22 cellular contexts compared by ENCODE assay signal in the genomic region with DNA sequence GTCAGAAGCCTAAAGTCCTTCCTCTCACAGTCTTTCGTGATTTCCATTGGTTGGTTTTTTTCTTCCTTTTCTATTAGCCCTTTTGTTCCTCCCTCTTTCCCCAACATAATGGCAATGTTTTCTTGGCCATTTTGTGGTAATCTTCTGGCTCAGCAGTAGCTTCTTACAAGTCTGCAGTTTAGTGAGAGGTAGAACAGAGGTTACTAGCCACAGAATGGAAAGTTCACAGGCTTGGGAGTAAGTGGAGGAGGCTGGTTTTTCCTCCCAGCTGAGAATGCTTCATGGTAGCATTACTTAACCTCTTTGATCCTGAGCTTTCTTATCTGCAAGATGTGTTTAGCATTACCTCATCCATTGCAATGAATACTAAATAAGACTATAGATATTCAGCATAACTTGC.
"Had no signal": no experiment of that assay in that cellular context is flagged by ENCODE, and none has a peak within 500 bp of the region (broad histone marks: within the 10 kb centered on the region; RNA-seq: fewer than 3 reads in every experiment).

No MANE protein-coding gene starts in this region.

- H3K36me3 Mint-ChIP-seq: activated naive CD4-positive, alpha-beta T cell treated with anti-CD3 and anti-CD28 coated beads, Interleukin-2, amount 50 U/mL, for 24 hours; stimulated activated memory B cell treated with anti-CD40 and anti-IgM and Interleukin-4, amounts not matched to agents 10 μg/mL and 1 μg/mL and 100 μg/mL, for 72 hours had no signal

- H3K4me1 ChIP-seq: stomach, uterus had no signal

- H3K4me3 Mint-ChIP-seq: activated naive CD4-positive, alpha-beta T cell treated with anti-CD3 and anti-CD28 coated beads, Interleukin-2, amount 50 U/mL, for 24 hours; nephron progenitor cell; stimulated activated memory B cell treated with anti-CD40 and anti-IgM and Interleukin-4, amounts not matched to agents 10 μg/mL and 1 μg/mL and 100 μg/mL, for 72 hours had no signal

- H3K4me1 Mint-ChIP-seq: activated naive CD4-positive, alpha-beta T cell treated with anti-CD3 and anti-CD28 coated beads, Interleukin-2, amount 50 U/mL, for 24 hours; stimulated activated memory B cell treated with anti-CD40 and anti-IgM and Interleukin-4, amounts not matched to agents 10 μg/mL and 1 μg/mL and 100 μg/mL, for 72 hours had no signal

- H3K36me3 ChIP-seq: heart right ventricle, stomach, uterus had no signal

- H3K27me3 Mint-ChIP-seq: activated naive CD4-positive, alpha-beta T cell treated with anti-CD3 and anti-CD28 coated beads, Interleukin-2, amount 50 U/mL, for 24 hours; stimulated activated memory B cell treated with anti-CD40 and anti-IgM and Interleukin-4, amounts not matched to agents 10 μg/mL and 1 μg/mL and 100 μg/mL, for 72 hours had no signal

- H3K27me3 ChIP-seq: heart right ventricle, stomach, testis, uterus had no signal

- ATAC-seq: heart right ventricle; left ventricle myocardium superior; sciatic nerve; stimulated activated memory B cell treated with anti-CD40 and anti-IgM and Interleukin-4, amounts not matched to agents 10 μg/mL and 1 μg/mL and 100 μg/mL, for 72 hours had no signal

- DNase-seq: activated CD4-positive, alpha-beta T cell treated with anti-CD3 and anti-CD28 coated beads for 1 hour; activated gamma-delta T cell treated with Interleukin-2 at 50 U/mL for 16 hours; activated T-cell treated with anti-CD3 and anti-CD28 coated beads, Interleukin-2, amount 50 U/mL, for 1 hour; aorta; cerebellar nuclear complex; cortex of kidney; foreskin fibroblast; heart right ventricle; left ventricle myocardium superior; mammary epithelial cell; nephron progenitor cell; posterior cingulate gyrus; small intestine; stimulated activated CD4-positive, alpha-beta T cell treated with anti-CD3 and anti-CD28 coated beads, Interleukin-2, amount 100 ng/mL, for 24 hours; stomach; T-helper 1 cell; testis; uterus had no signal

- H3K27ac Mint-ChIP-seq: activated naive CD4-positive, alpha-beta T cell treated with anti-CD3 and anti-CD28 coated beads, Interleukin-2, amount 50 U/mL, for 24 hours; nephron progenitor cell; stimulated activated memory B cell treated with anti-CD40 and anti-IgM and Interleukin-4, amounts not matched to agents 10 μg/mL and 1 μg/mL and 100 μg/mL, for 72 hours had no signal

- H3K27ac ChIP-seq: epithelial cell of prostate, heart right ventricle, stomach, testis, uterus had no signal

- H3K4me3 ChIP-seq: heart right ventricle, stomach, testis, uterus had no signal

- H3K9me3 ChIP-seq: heart right ventricle, stomach, testis, uterus had no signal

- H3K9me3 Mint-ChIP-seq: activated naive CD4-positive, alpha-beta T cell treated with anti-CD3 and anti-CD28 coated beads, Interleukin-2, amount 50 U/mL, for 24 hours; nephron progenitor cell; stimulated activated memory B cell treated with anti-CD40 and anti-IgM and Interleukin-4, amounts not matched to agents 10 μg/mL and 1 μg/mL and 100 μg/mL, for 72 hours had no signal
